Comparison of ENCODE assay signal across 8 cellular contexts in the genomic region with DNA sequence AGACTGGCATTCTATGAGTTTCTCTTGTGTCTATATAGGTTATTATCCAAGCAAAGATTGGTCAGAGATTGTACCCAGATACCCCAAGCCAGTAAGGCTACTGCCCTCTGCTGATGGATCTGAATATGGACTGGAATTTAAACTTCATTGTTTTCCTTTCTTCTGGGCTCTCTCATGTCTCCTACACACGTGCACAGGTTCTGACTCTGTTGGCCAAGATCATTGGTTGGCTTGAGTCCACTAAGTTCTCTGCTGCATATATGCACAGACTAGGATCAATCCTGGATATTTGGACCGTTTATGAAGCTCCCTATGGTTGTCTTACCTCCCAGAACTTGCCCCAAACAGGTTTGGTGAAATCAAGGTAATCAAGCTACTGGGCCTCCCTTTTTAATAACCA.
DNase-seq lines count a peak whose midpoint lies in the region; ATAC-seq and TF ChIP-seq lines count a peak whose summit lies in the region.

No MANE protein-coding gene starts in this region.

- H3K9me3 ChIP-seq in DOHH2 (ENCODE audit: control insufficient read depth, insufficient read depth, low read length) = no peaks in the 10 kb centered on the region
- no peaks in the 10 kb centered on the region for H3K9me3 ChIP-seq in right lobe of liver

- H3K36me3 ChIP-seq in DOHH2 (ENCODE audit: control insufficient read depth, low read length) (no peaks in the 10 kb centered on the region), right lobe of liver (no peaks in the 10 kb centered on the region)

- H3K27ac ChIP-seq in DOHH2 (ENCODE audit: low read depth, low read length) (no peak overlapping the region), right lobe of liver (no peak overlapping the region)

- WGBS in right lobe of liver (ENCODE audit: insufficient coverage, low coverage, low lambda C conversion rate, missing lambda C conversion rate) = 14% methylated on average over 2 of the region's 2 CpGs

- TF ChIP-seq POLR2A in right lobe of liver (IDR thresholded peaks at IDR 0.05) = no peak

- H3K4me1 ChIP-seq in DOHH2 (ENCODE audit: control insufficient read depth, low read length) (no peaks in the 10 kb centered on the region), right lobe of liver (no peaks in the 10 kb centered on the region)

- peak; percentile 65 for TF ChIP-seq CTCF in DOHH2 (IDR thresholded peaks at IDR 0.05; ENCODE audit: low read depth, low read length, poor library complexity, severe bottlenecking)
- TF ChIP-seq CTCF in right lobe of liver (IDR thresholded peaks at IDR 0.05) = peak; percentile 67 to 77 (median 75)

- DNase-seq in HPDE6-E6E7 (ENCODE audit: extremely low spot score) = peak; percentile 67
- DNase-seq in NOMO-1 treated with DMSO at 0.1 percent for 48 hours (lab: John Stamatoyannopoulos, UW; ENCODE audit: unreplicated experiment) = peak; percentile 68
- peak; percentile 44 for DNase-seq in cerebellum (ENCODE audit: low spot score)
- DNase-seq in right lobe of liver = no peak
- DNase-seq in NK-92 (lab: John Stamatoyannopoulos, UW; ENCODE audit: unreplicated experiment) = no peak
- no peak for DNase-seq in mesenteric fat pad (ENCODE audit: low spot score)

- H3K9me2 ChIP-seq in DOHH2 (replicated peaks; ENCODE audit: control insufficient read depth, low read length) = no peaks in the 10 kb centered on the region

- H3F3A ChIP-seq in DOHH2 (ENCODE audit: control insufficient read depth, insufficient read depth) = no peaks in the 10 kb centered on the region

- no peak overlapping the region for H3K4me2 ChIP-seq in DOHH2 (ENCODE audit: low read length)

- no peaks in the 10 kb centered on the region for H4K20me1 ChIP-seq in DOHH2 (ENCODE audit: control insufficient read depth, insufficient read depth, low read depth, low read length)

- ATAC-seq in right lobe of liver (peak; percentile 93 to 96 (median 93)), GM19351 (IDR thresholded peaks at IDR 0.05; ENCODE audit: unreplicated experiment) (no peak)

- no peaks in the 10 kb centered on the region for H3K79me2 ChIP-seq in DOHH2 (ENCODE audit: control insufficient read depth, low read length)

- H3K27me3 ChIP-seq in DOHH2 (ENCODE audit: control insufficient read depth, low read length) (no peaks in the 10 kb centered on the region), right lobe of liver (no peaks in the 10 kb centered on the region)

- intact Hi-C loops in right lobe of liver (cut with DNase I) = loop anchor here in 1 of 2 donors (10.0 kb wide), 1 partner anchor 162 kb away; no protein-coding TSS in a partner anchor

- H3K4me3 ChIP-seq in DOHH2 (ENCODE audit: low read length) = no peak overlapping the region
- H3K4me3 ChIP-seq in right lobe of liver = no peak overlapping the region

Comparison
In these comparisons a context has a peak if more than half of its experiments do, and no peak if none do; other contexts are left out.
1. DNase-seq: peak in HPDE6-E6E7 (single experiment), NOMO-1 treated with DMSO at 0.1 percent for 48 hours (single experiment) and cerebellum (single experiment); none in right lobe of liver (0 of 3), NK-92 (single experiment) and mesenteric fat pad (single experiment).